In genomic region chr16:87441886-87442580, GRCh38 we compare ENCODE assay signal across 28 cellular contexts. TPM values are rescaled to one million over a fixed set of nuclear protein-coding genes. Genes with fewer than 3 reads are reported as not detected.
A peak's percentile ranks its signal among the peaks of the same experiment; 100 is the strongest.
DNase-seq lines count a peak whose midpoint lies in the region; FAIRE-seq and TF ChIP-seq lines count a peak whose summit lies in the region.
"Had no signal": no experiment of that assay in that cellular context is flagged by ENCODE, and none has a peak within 500 bp of the region (broad histone marks: within the 10 kb centered on the region; RNA-seq: fewer than 3 reads in every experiment).

No MANE protein-coding gene starts in this region.

- DNase-seq in ELR (ENCODE audit: low read depth) = peak; percentile 58
- peak; percentile 41 for DNase-seq in LHCN-M2 (ENCODE audit: low read depth)
- DNase-seq in bronchial epithelial cell (ENCODE audit: low read depth) = peak; percentile 8
- DNase-seq in neuronal stem cell (ENCODE audit: low spot score) = no peak
- DNase-seq in NCI-H446 treated with DMSO at 0.1 percent for 48 hours (lab: John Stamatoyannopoulos, UW) = no peak
- no peak for DNase-seq in hypothalamus (lab: John Stamatoyannopoulos, UW)
- DNase-seq in glomerular visceral epithelial cell (ENCODE audit: extremely low spot score) = no peak
- DNase-seq: activated CD4-positive, alpha-beta T cell treated with anti-CD3 and anti-CD28 coated beads, Interleukin-2, amount 10 ng/mL, durations not matched to agents 7 days and 5 days; activated naive CD8-positive, alpha-beta T cell treated with anti-CD3 and anti-CD28 coated beads for 36 hours; body of pancreas; CD4-positive, alpha-beta T cell; DMS53; effector memory CD4-positive, alpha-beta T cell; esophagus squamous epithelium; glutamatergic neuron; natural killer cell; NCI-H1930; NCI-H748 treated with DMSO at 0.1 percent for 48 hours; OCI-M1; SHP77 treated with DMSO at 0.1 percent for 48 hours; sigmoid colon; stimulated activated CD8-positive, alpha-beta memory T cell treated with anti-CD3 and anti-CD28 coated beads, Interleukin-4, amount 100 ng/mL, for 48 hours; T-helper 1 cell had no signal

- H3K18ac ChIP-seq in neuronal stem cell (ENCODE audit: low read length) = no peak overlapping the region

- no peaks in the 10 kb centered on the region for H3K4me1 ChIP-seq in neuronal stem cell (ENCODE audit: control insufficient read depth in 2 of 2, insufficient read depth in 1 of 2, low read depth in 1 of 2, low read length in 2 of 2)
- H3K4me1 ChIP-seq: body of pancreas, esophagus squamous epithelium, suprapubic skin had no signal

- H3K9me3 ChIP-seq in neuronal stem cell (replicated peaks in 1 of 2; ENCODE audit: control insufficient read depth in 2 of 2, insufficient read depth in 1 of 2, low read depth in 1 of 2, low read length in 2 of 2) = peaks cover 5 to 19% of the 10 kb centered on the region in 2 donors
- H3K9me3 ChIP-seq: body of pancreas, esophagus squamous epithelium, sigmoid colon, suprapubic skin had no signal

- no peak overlapping the region for H3K4me2 ChIP-seq in neuronal stem cell (ENCODE audit: insufficient read depth, low read length, poor library complexity, severe bottlenecking)

- peak overlapping the region; percentile 89 for H3K4ac ChIP-seq in neuronal stem cell (ENCODE audit: low read length)

- H3K23ac ChIP-seq in neuronal stem cell (ENCODE audit: low read depth, low read length, poor library complexity) = no peak overlapping the region

- H2BK5ac ChIP-seq in neuronal stem cell (ENCODE audit: low read length) = no peak overlapping the region

- WGBS in neuronal stem cell (ENCODE audit: extremely low coverage in 2 of 2, insufficient read length in 2 of 2, insufficient replicate concordance in 1 of 2), 2 donors = no CpG with 5 or more reads among the region's 12 CpGs

- H4K91ac ChIP-seq in neuronal stem cell (ENCODE audit: low read depth, low read length, poor library complexity) = no peak overlapping the region

- H2AFZ ChIP-seq in neuronal stem cell (ENCODE audit: low read length) = no peak overlapping the region

- no peak overlapping the region for H2BK15ac ChIP-seq in neuronal stem cell (ENCODE audit: low read length)

- no peak overlapping the region for H3K9ac ChIP-seq in neuronal stem cell (ENCODE audit: low read depth, low read length, poor library complexity)

- no peak overlapping the region for H3K4me3 ChIP-seq in bronchial epithelial cell (ENCODE audit: low read depth, low read length)
- H3K4me3 ChIP-seq in neuronal stem cell (ENCODE audit: low read length in 2 of 2) = peak overlapping the region in 1 of 2 donors; percentile 25
- H3K4me3 ChIP-seq: body of pancreas, esophagus squamous epithelium, sigmoid colon, suprapubic skin had no signal

- peaks cover 7% of the 10 kb centered on the region for H3K79me1 ChIP-seq in neuronal stem cell (ENCODE audit: low read depth, low read length)

- no peak overlapping the region for H4K8ac ChIP-seq in neuronal stem cell (ENCODE audit: low read depth, low read length)

- peaks cover 9% of the 10 kb centered on the region for H3K36me3 ChIP-seq in bronchial epithelial cell (ENCODE audit: control insufficient read depth, insufficient read depth, low read length)
- peaks cover 13 to 45% of the 10 kb centered on the region in 2 donors for H3K36me3 ChIP-seq in neuronal stem cell (replicated peaks in 1 of 2; ENCODE audit: control insufficient read depth in 2 of 2, insufficient read depth in 2 of 2, low read length in 2 of 2)

- no peak overlapping the region for H2BK12ac ChIP-seq in neuronal stem cell (ENCODE audit: low read length)

- H3K14ac ChIP-seq in neuronal stem cell (ENCODE audit: low read length) = no peak overlapping the region

- TF ChIP-seq CTCF in bronchial epithelial cell (IDR thresholded peaks at IDR 0.05; ENCODE audit: insufficient read depth, low read length, severe bottlenecking) = no peak

- H3K27me3 ChIP-seq in bronchial epithelial cell (ENCODE audit: control insufficient read depth, insufficient read depth, low read length) (no peaks in the 10 kb centered on the region), neuronal stem cell (ENCODE audit: control insufficient read depth in 3 of 3, insufficient read depth in 3 of 3, low read depth in 1 of 3, low read length in 3 of 3) (no peaks in the 10 kb centered on the region)
- H3K27me3 ChIP-seq: body of pancreas, esophagus squamous epithelium, sigmoid colon, suprapubic skin had no signal

- no peak overlapping the region for H2BK120ac ChIP-seq in neuronal stem cell (ENCODE audit: low read depth, low read length)

- no peak overlapping the region for H2AK5ac ChIP-seq in neuronal stem cell (ENCODE audit: low read depth, low read length)

- no peak for FAIRE-seq in bronchial epithelial cell (lab: Jason Lieb, UNC)
- FAIRE-seq: colon, GM12891, GM19239, urothelium cell line had no signal

- H3K27ac ChIP-seq in neuronal stem cell (replicated peaks; ENCODE audit: low read length) = no peak overlapping the region
- H3K27ac ChIP-seq: body of pancreas, esophagus squamous epithelium, sigmoid colon, suprapubic skin had no signal

RNA-seq across cellular contexts. Expression of gene MAP1LC3B, which starts 49.9 kb away (rescaled TPM):
- 25.1 and 35.6 TPM in 2 replicates for total RNA-seq in LHCN-M2 (2014; rRNA removed)
- 78.6 TPM for polyA plus RNA-seq in LHCN-M2 (2012)
- 75.8 and 166 TPM in 2 replicates for total RNA-seq in bronchial epithelial cell
- 41.5 TPM for polyA plus RNA-seq in neuronal stem cell (2013, experiment 1 of 2)
- polyA plus RNA-seq in neuronal stem cell (2013, experiment 2 of 2) = 41.0 TPM

RNA-seq across cellular contexts. Expression of gene ZCCHC14, which starts 50.8 kb away (rescaled TPM):
- total RNA-seq in LHCN-M2 (2014; rRNA removed) (3.2 and 4.4 TPM in 2 replicates), bronchial epithelial cell (2.9 and 4.2 TPM in 2 replicates)
- 4.4 TPM for polyA plus RNA-seq in LHCN-M2 (2012)
- polyA plus RNA-seq in neuronal stem cell (2013, experiment 1 of 2) = 15.1 TPM
- polyA plus RNA-seq in neuronal stem cell (2013, experiment 2 of 2) = 15.8 TPM

RNA-seq across cellular contexts. Expression of gene FBXO31, which starts 58.5 kb away (rescaled TPM):
- 24.3 and 32.3 TPM in 2 replicates for total RNA-seq in LHCN-M2 (2014; rRNA removed)
- polyA plus RNA-seq in LHCN-M2 (2012) = 16.6 TPM
- total RNA-seq in bronchial epithelial cell = 22.9 and 24.7 TPM in 2 replicates
- 9.0 TPM for polyA plus RNA-seq in neuronal stem cell (2013, experiment 1 of 2)
- polyA plus RNA-seq in neuronal stem cell (2013, experiment 2 of 2) = 8.4 TPM

Comparison
In these comparisons a context has a peak if more than half of its experiments do, and no peak if none do; other contexts are left out.
1. DNase-seq: peak in ELR (single experiment), LHCN-M2 (single experiment) and bronchial epithelial cell (single experiment); none in neuronal stem cell (single experiment), NCI-H446 treated with DMSO at 0.1 percent for 48 hours (single experiment), hypothalamus (0 of 51) and glomerular visceral epithelial cell (single experiment).